20 cellular contexts compared by ENCODE assay signal in the genomic region with DNA sequence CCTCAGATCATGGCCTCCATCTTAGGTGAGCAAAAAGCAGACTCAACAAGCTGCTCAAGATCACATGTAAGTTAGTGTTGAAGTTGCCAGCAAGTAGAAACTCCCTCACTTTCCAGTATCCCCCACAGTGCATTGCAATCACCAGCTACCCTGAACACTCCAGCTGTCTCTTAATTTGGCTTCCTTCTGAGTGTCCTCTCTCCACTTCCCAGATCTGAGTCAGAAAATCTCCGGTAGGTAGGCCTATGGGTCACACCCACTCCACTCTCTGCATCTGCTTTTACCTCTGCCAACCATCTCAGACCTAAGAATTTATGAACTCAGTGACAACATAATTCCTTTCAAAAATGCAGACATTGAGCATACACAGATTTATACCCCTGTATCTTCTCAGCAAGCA.
"Had no signal": no experiment of that assay in that cellular context is flagged by ENCODE, and none has a peak within 500 bp of the region (broad histone marks: within the 10 kb centered on the region; RNA-seq: fewer than 3 reads in every experiment).

No MANE protein-coding gene starts in this region.

- H3K4me1 ChIP-seq: left lung, lower lobe of right lung, psoas muscle, spleen, upper lobe of right lung had no signal

- H3K36me3 ChIP-seq: left lung, lower lobe of right lung, spleen, tibial artery, upper lobe of right lung had no signal

- H3K4me1 Mint-ChIP-seq: stimulated activated memory B cell treated with anti-CD40 and anti-IgM and Interleukin-4, amounts not matched to agents 10 μg/mL and 1 μg/mL and 100 μg/mL, for 72 hours had no signal

- H3K36me3 Mint-ChIP-seq: stimulated activated memory B cell treated with anti-CD40 and anti-IgM and Interleukin-4, amounts not matched to agents 10 μg/mL and 1 μg/mL and 100 μg/mL, for 72 hours had no signal

- H3K4me3 ChIP-seq: left lung, lower lobe of right lung, psoas muscle, spleen, tibial artery, upper lobe of right lung had no signal

- H3K4me3 Mint-ChIP-seq: dendritic cell treated with granulocyte-macrophage colony-stimulating factor and Interleukin-4, amounts not matched to agents 40 ng/mL and 50 ng/mL, for 4 days; effector memory CD8-positive, alpha-beta T cell; natural killer cell treated with Interleukin-12 subunit alpha and Interleukin-12 subunit beta and Interleukin-15 and Interleukin-18, amount 100 ng/mL, for 72 hours; stimulated activated memory B cell treated with anti-CD40 and anti-IgM and Interleukin-4, amounts not matched to agents 10 μg/mL and 1 μg/mL and 100 μg/mL, for 72 hours; stimulated activated naive CD8-positive, alpha-beta T cell treated with anti-CD3 and anti-CD28 coated beads, Interleukin-15, Interleukin-2, amounts not matched to agents 100 ng/mL and 50 ng/mL, for 24 hours had no signal

- ATAC-seq: effector memory CD8-positive, alpha-beta T cell; left lung; lower lobe of right lung; natural killer cell treated with Interleukin-12 subunit alpha and Interleukin-12 subunit beta and Interleukin-15 and Interleukin-18, amount 100 ng/mL, for 72 hours; psoas muscle; sciatic nerve; stimulated activated memory B cell treated with anti-CD40 and anti-IgM and Interleukin-4, amounts not matched to agents 10 μg/mL and 1 μg/mL and 100 μg/mL, for 72 hours; upper lobe of right lung had no signal

- H3K9me3 Mint-ChIP-seq: effector memory CD8-positive, alpha-beta T cell; natural killer cell treated with Interleukin-12 subunit alpha and Interleukin-12 subunit beta and Interleukin-15 and Interleukin-18, amount 100 ng/mL, for 72 hours; stimulated activated memory B cell treated with anti-CD40 and anti-IgM and Interleukin-4, amounts not matched to agents 10 μg/mL and 1 μg/mL and 100 μg/mL, for 72 hours; stimulated activated naive CD8-positive, alpha-beta T cell treated with anti-CD3 and anti-CD28 coated beads, Interleukin-15, Interleukin-2, amounts not matched to agents 100 ng/mL and 50 ng/mL, for 24 hours had no signal

- DNase-seq: cerebellar nuclear complex; effector memory CD8-positive, alpha-beta T cell; foreskin melanocyte; head of caudate nucleus; hippocampal formation; left lung; lower lobe of right lung; mesendoderm; psoas muscle; spleen; stimulated activated CD4-positive, alpha-beta T cell treated with anti-CD3 and anti-CD28 coated beads, Interleukin-15, amount 100 ng/mL, for 24 hours; stimulated activated CD4-positive, alpha-beta T cell treated with anti-CD3 and anti-CD28 coated beads, Interleukin-1b, Interleukin-23, amount 100 ng/mL, for 48 hours; stimulated activated CD4-positive, alpha-beta T cell treated with anti-CD3 and anti-CD28 coated beads, Interleukin-4, amount 100 ng/mL, for 24 hours; tibial artery; upper lobe of right lung had no signal

- H3K9me3 ChIP-seq: left lung, lower lobe of right lung, psoas muscle, spleen, tibial artery, upper lobe of right lung had no signal

- H3K27me3 ChIP-seq: left lung, spleen, tibial artery, upper lobe of right lung had no signal

- H3K27ac ChIP-seq: left lung, lower lobe of right lung, psoas muscle, spleen, tibial artery, upper lobe of right lung had no signal

- H3K27me3 Mint-ChIP-seq: dendritic cell treated with granulocyte-macrophage colony-stimulating factor and Interleukin-4, amounts not matched to agents 40 ng/mL and 50 ng/mL, for 4 days; stimulated activated memory B cell treated with anti-CD40 and anti-IgM and Interleukin-4, amounts not matched to agents 10 μg/mL and 1 μg/mL and 100 μg/mL, for 72 hours had no signal

- H3K27ac Mint-ChIP-seq: dendritic cell treated with granulocyte-macrophage colony-stimulating factor and Interleukin-4, amounts not matched to agents 40 ng/mL and 50 ng/mL, for 4 days; effector memory CD8-positive, alpha-beta T cell; natural killer cell treated with Interleukin-12 subunit alpha and Interleukin-12 subunit beta and Interleukin-15 and Interleukin-18, amount 100 ng/mL, for 72 hours; stimulated activated memory B cell treated with anti-CD40 and anti-IgM and Interleukin-4, amounts not matched to agents 10 μg/mL and 1 μg/mL and 100 μg/mL, for 72 hours; stimulated activated naive CD8-positive, alpha-beta T cell treated with anti-CD3 and anti-CD28 coated beads, Interleukin-15, Interleukin-2, amounts not matched to agents 100 ng/mL and 50 ng/mL, for 24 hours had no signal
